Comparison of ENCODE assay signal across 1 cellular context in the genomic region with DNA sequence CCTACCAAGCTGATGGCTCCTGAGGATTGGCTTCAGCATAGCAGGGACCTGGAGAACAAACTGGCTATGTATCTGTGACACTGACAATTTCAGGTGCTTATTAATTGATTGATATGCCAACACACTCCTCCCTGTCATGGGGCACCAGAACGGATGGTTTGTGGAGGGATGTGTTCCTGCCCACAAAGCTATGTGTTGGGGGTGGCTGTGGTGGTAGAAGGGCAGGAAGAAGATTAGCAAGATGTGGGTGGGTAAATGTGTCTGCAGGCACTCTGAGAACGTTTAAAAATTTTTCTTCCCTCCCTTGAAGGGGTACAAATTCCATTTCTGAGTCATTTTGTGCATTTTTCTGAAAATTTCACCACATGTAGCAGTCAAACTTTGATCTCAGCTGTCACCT.
TF ChIP-seq lines count a peak whose summit lies in the region.

No MANE protein-coding gene starts in this region.

TF ChIP-seq in A549, 52 proteins besides CTCF, POLR2A, EP300 and RAD21 (continued from another document):
- TF ChIP-seq, protein P1, sequence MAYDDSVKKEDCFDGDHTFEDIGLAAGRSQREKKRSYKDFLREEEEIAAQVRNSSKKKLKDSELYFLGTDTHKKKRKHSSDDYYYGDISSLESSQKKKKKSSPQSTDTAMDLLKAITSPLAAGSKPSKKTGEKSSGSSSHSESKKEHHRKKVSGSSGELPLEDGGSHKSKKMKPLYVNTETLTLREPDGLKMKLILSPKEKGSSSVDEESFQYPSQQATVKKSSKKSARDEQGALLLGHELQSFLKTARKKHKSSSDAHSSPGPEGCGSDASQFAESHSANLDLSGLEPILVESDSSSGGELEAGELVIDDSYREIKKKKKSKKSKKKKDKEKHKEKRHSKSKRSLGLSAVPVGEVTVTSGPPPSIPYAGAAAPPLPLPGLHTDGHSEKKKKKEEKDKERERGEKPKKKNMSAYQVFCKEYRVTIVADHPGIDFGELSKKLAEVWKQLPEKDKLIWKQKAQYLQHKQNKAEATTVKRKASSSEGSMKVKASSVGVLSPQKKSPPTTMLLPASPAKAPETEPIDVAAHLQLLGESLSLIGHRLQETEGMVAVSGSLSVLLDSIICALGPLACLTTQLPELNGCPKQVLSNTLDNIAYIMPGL (CRISPR knock-in tag; IDR thresholded peaks at IDR 0.05; ENCODE audit: borderline replicate concordance) = no peak
- TF ChIP-seq JUNB (IDR thresholded peaks at IDR 0.05) (no peak), ZC3H11A (IDR thresholded peaks at IDR 0.05) (no peak), CHD2 (IDR thresholded peaks at IDR 0.05; ENCODE audit: low read length, partially characterized antibody) (no peak)
